In the genomic region with DNA sequence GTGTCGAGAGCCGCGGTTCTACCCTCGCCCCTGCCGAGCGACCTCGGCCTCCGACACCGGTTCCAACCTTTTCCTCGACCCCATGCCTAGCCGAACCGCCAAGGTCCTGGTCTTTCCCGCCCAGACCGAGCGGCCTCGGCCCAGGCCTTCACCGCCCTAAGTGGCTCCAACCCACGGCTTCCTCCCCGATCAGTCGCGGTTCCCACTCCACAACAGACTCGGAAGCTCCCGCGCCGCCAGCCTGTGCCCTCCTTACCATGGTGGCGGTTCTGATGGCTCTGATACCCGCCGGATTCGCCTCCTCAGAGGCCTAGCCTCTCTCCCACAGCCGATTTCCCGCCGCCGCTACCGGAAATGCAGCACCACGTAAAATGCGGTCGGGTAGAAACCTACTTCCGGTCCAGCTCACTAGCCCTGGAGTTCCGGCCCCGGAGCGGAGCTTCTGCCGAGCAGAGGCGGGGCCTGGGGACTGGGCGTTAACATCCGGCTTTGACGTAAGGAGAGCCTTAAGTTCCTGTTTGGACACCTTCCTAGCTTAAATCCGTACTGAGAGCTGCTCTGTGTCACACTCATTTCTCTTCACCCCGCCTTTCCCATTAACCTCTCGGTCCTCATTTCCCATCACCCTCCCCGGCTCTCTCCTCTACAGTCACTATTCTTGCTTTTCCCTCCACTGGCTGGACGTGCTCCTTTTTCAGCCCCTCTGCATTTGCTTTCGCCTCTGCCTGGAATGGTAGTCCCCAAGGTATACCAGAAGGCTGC, we compare ENCODE assay signal across 7 cellular contexts.
DNase-seq lines count a peak whose midpoint lies in the region; ATAC-seq lines count a peak whose summit lies in the region.

A gene (minus strand): TSS at position 358 of the 762 bp plus-strand sequence. CDS start 99 bp downstream, at position 259.

- DNase-seq in NCI-H2081 (lab: John Stamatoyannopoulos, UW) (peak; percentile 97 to 98), T1000 (lab: John Stamatoyannopoulos, UW) (peak; percentile 94), astrocyte of the hippocampus (ENCODE audit: low read depth, low spot score) (peak; percentile 99), hippocampal formation (lab: John Stamatoyannopoulos, UW) (peak; percentile 97 to 99), retina (peak; percentile 98)

- peak; percentile 89 for ATAC-seq in GM18508 (IDR thresholded peaks at IDR 0.05; ENCODE audit: insufficient read depth, unreplicated experiment)
- ATAC-seq in HG03025 (IDR thresholded peaks at IDR 0.05; ENCODE audit: low FRiP score, unreplicated experiment): peak; percentile 97

Comparison
In these comparisons a context has a peak if more than half of its experiments do, and no peak if none do; other contexts are left out.
1. Peak in every context shown above with its lines: DNase-seq and ATAC-seq.